11 cellular contexts compared by ENCODE assay signal in the genomic region with DNA sequence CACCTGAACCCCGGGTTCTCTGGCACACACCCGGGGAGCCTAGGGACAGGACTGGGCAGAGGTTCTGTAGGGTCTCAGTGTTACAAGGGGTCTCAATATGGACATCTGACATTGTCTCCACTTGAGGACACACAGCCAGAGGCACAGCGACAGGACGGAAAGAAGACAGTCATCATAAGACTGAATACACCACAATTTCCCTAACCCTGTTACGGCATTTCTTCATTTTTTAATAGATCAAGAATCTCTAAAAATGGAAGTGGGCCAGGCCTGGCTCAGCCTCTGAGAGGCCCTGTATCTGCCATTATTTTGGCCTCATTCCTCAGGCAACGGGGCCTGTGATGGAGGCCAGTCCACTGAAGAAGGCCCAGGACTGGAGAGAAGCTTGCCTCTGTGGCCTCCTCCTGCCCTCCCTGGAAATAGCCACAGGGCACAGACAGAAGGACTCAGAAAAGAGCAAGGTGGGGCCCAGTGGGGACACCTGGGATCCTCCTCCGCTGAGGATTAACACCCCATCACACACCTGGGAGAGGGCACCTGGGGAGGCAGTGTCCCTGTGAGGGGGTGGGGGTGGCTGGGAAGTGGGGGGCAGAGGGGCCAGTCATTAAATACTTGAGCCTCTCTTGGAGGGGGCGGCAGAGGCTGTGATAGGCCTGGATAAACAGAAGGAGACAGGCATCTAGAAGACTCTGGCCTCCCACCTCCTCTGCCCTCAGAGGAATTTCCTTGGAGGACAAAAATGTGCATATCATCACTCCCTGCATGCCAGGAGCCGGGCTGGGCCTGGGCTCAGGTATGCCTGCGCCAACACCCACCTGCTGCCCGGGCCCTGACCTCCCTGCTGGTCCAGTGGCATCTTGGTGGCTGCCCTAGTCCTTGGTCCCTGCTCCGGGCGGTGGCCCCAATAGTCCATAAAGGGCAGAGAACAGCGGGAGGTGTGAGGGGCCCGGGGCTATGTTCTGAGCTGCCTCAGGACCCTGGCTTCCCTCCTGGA. TPM values are rescaled to one million over a fixed set of nuclear protein-coding genes. Genes with fewer than 3 reads are reported as not detected.
DNase-seq lines count a peak whose midpoint lies in the region; TF ChIP-seq lines count a peak whose summit lies in the region.
"Had no signal": no experiment of that assay in that cellular context is flagged by ENCODE, and none has a peak within 500 bp of the region (broad histone marks: within the 10 kb centered on the region; RNA-seq: fewer than 3 reads in every experiment).

No MANE protein-coding gene starts in this region.

- H3K9me3 ChIP-seq in Loucy (ENCODE audit: insufficient read depth, low read depth, low read length) = no peaks in the 10 kb centered on the region
- H3K9me3 ChIP-seq: colonic mucosa had no signal

- CTCF ChIA-PET in activated CD4-positive, alpha-beta T cell treated with anti-CD3 and anti-CD28 coated beads, Interleukin-2, amount 10 ng/mL, durations not matched to agents 7 days and 5 days (lab: Charles Lee) = interaction anchor here (0.6 kb wide), 1 partner anchor 142 kb away, joined by 3 read pairs; no protein-coding TSS in a partner anchor

- H3K4me2 ChIP-seq in Loucy (ENCODE audit: low read depth, low read length, poor library complexity, severe bottlenecking) = peak overlapping the region; percentile 55

- no peak overlapping the region for H2AFZ ChIP-seq in Loucy (ENCODE audit: low read length)

- H3K4me3 ChIP-seq in Loucy (ENCODE audit: low read length, poor library complexity, severe bottlenecking) = no peak overlapping the region
- H3K4me3 ChIP-seq: colonic mucosa had no signal

- H3K9me2 ChIP-seq in Loucy (replicated peaks; ENCODE audit: low read depth, low read length) = no peaks in the 10 kb centered on the region

- peaks cover 27% of the 10 kb centered on the region for H3K4me1 ChIP-seq in Loucy (ENCODE audit: insufficient read depth, low read length, poor library complexity, severe bottlenecking)
- H3K4me1 ChIP-seq: colonic mucosa had no signal

- H3K79me2 ChIP-seq in Loucy (ENCODE audit: insufficient read depth, low read length) = no peaks in the 10 kb centered on the region

- H3K36me3 Mint-ChIP-seq in activated CD4-positive, alpha-beta T cell treated with anti-CD3 and anti-CD28 coated beads, Interleukin-2, amount 10 ng/mL, durations not matched to agents 7 days and 5 days (ENCODE audit: low read depth) = peaks cover 57% of the 10 kb centered on the region
- H3K36me3 Mint-ChIP-seq in osteocyte (ENCODE audit: unreplicated experiment) = no peaks in the 10 kb centered on the region

- H3K9me3 Mint-ChIP-seq in activated CD4-positive, alpha-beta T cell treated with anti-CD3 and anti-CD28 coated beads, Interleukin-2, amount 10 ng/mL, durations not matched to agents 7 days and 5 days = no peaks in the 10 kb centered on the region
- no peaks in the 10 kb centered on the region for H3K9me3 Mint-ChIP-seq in osteocyte (ENCODE audit: unreplicated experiment)

- TF ChIP-seq CTCF in Loucy (conservative IDR thresholded peaks at IDR 0.05; ENCODE audit: low read length) (no peak), osteocyte (IDR thresholded peaks at IDR 0.05) (no peak)

- H3K27ac Mint-ChIP-seq in activated CD4-positive, alpha-beta T cell treated with anti-CD3 and anti-CD28 coated beads, Interleukin-2, amount 10 ng/mL, durations not matched to agents 7 days and 5 days = peak overlapping the region; percentile 79
- H3K27ac Mint-ChIP-seq in osteocyte (ENCODE audit: unreplicated experiment) = no peak overlapping the region

- no peaks in the 10 kb centered on the region for H4K20me1 ChIP-seq in Loucy (ENCODE audit: insufficient read depth, low read length, poor library complexity, severe bottlenecking)

- H3K4me3 Mint-ChIP-seq in activated CD4-positive, alpha-beta T cell treated with anti-CD3 and anti-CD28 coated beads, Interleukin-2, amount 10 ng/mL, durations not matched to agents 7 days and 5 days = peak overlapping the region; percentile 19
- no peak overlapping the region for H3K4me3 Mint-ChIP-seq in osteocyte (ENCODE audit: unreplicated experiment)

- no peaks in the 10 kb centered on the region for H3K27me3 Mint-ChIP-seq in activated CD4-positive, alpha-beta T cell treated with anti-CD3 and anti-CD28 coated beads, Interleukin-2, amount 10 ng/mL, durations not matched to agents 7 days and 5 days
- peaks cover 4% of the 10 kb centered on the region for H3K27me3 Mint-ChIP-seq in osteocyte (ENCODE audit: unreplicated experiment)

- POLR2A ChIA-PET in activated CD4-positive, alpha-beta T cell treated with anti-CD3 and anti-CD28 coated beads, Interleukin-2, amount 10 ng/mL, durations not matched to agents 7 days and 5 days (lab: Charles Lee) = interaction anchor here (0.6 kb wide), 1 partner anchor 22 kb away, joined by 8 read pairs; no protein-coding TSS in a partner anchor

- peak overlapping the region; percentile 17 for H3K9ac ChIP-seq in Loucy (ENCODE audit: low read depth, low read length, poor library complexity, severe bottlenecking)

- no peaks in the 10 kb centered on the region for H3F3A ChIP-seq in Loucy (ENCODE audit: low read depth)

- H3K36me3 ChIP-seq in Loucy (ENCODE audit: insufficient read depth, low read length) = no peaks in the 10 kb centered on the region
- H3K36me3 ChIP-seq: colonic mucosa had no signal

- H3K4me1 Mint-ChIP-seq in activated CD4-positive, alpha-beta T cell treated with anti-CD3 and anti-CD28 coated beads, Interleukin-2, amount 10 ng/mL, durations not matched to agents 7 days and 5 days = peaks cover 84% of the 10 kb centered on the region
- H3K4me1 Mint-ChIP-seq in osteocyte (ENCODE audit: unreplicated experiment) = peaks cover 2% of the 10 kb centered on the region

- no peak for DNase-seq in activated CD4-positive, alpha-beta T cell treated with anti-CD3 and anti-CD28 coated beads, Interleukin-2, amount 10 ng/mL, durations not matched to agents 7 days and 5 days
- no peak for DNase-seq in activated CD4-positive, alpha-beta T cell treated with anti-CD3 and anti-CD28 coated beads for 48 hours
- DNase-seq in cerebellum (ENCODE audit: low spot score) (peak; percentile 24), osteocyte (ENCODE audit: extremely low spot score, unreplicated experiment) (peak; percentile 78), D341Med (ENCODE audit: low spot score) (no peak), NCI-H345 treated with DMSO at 0.1 percent for 48 hours (lab: John Stamatoyannopoulos, UW; ENCODE audit: unreplicated experiment) (no peak), NCI-H2196 treated with DMSO at 0.1 percent for 48 hours (lab: John Stamatoyannopoulos, UW; ENCODE audit: unreplicated experiment) (no peak)
- DNase-seq: colonic mucosa, NCI-H2029 treated with DMSO at 0.1 percent for 48 hours, small intestine had no signal

- no peaks in the 10 kb centered on the region for H3K27me3 ChIP-seq in Loucy (ENCODE audit: insufficient read depth, low read length, poor library complexity, severe bottlenecking)
- H3K27me3 ChIP-seq: colonic mucosa had no signal

RNA-seq across cellular contexts. Expression of a gene that starts 8.0 kb away (rescaled TPM):
- 100 to 1,000 TPM; 423 to 424 TPM for total RNA-seq in activated CD4-positive, alpha-beta T cell treated with anti-CD3 and anti-CD28 coated beads, Interleukin-2, amount 10 ng/mL, durations not matched to agents 7 days and 5 days
- total RNA-seq in cerebellum (118 TPM), osteocyte (0.54 and 0.73 TPM in 2 replicates)

Comparison
In these comparisons a context has a peak if more than half of its experiments do, and no peak if none do; other contexts are left out.
1. DNase-seq: peak in cerebellum (single experiment) and osteocyte (single experiment); none in activated CD4-positive, alpha-beta T cell treated with anti-CD3 and anti-CD28 coated beads, Interleukin-2, amount 10 ng/mL, durations not matched to agents 7 days and 5 days (single experiment), activated CD4-positive, alpha-beta T cell treated with anti-CD3 and anti-CD28 coated beads for 48 hours (single experiment), D341Med (single experiment), NCI-H345 treated with DMSO at 0.1 percent for 48 hours (single experiment) and NCI-H2196 treated with DMSO at 0.1 percent for 48 hours (single experiment).
2. RNA of a gene that starts 8.0 kb away (total RNA-seq): 423 to 424 TPM in activated CD4-positive, alpha-beta T cell treated with anti-CD3 and anti-CD28 coated beads, Interleukin-2, amount 10 ng/mL, durations not matched to agents 7 days and 5 days and 118 TPM in cerebellum (single experiment); 0.54 to 0.73 TPM in osteocyte; every median in the first group is over 10 times any median in the second.